In genomic region chr10:123402656-123403055, GRCh38 we compare ENCODE assay signal across 1 cellular context.
TF ChIP-seq lines count a peak whose summit lies in the region.

No MANE protein-coding gene starts in this region.

TF ChIP-seq in GM12878, 131 proteins besides CTCF, POLR2A, EP300 and RAD21 (continued from another document and continues in another):
- peak; percentile 69; the same call in 1 of the 2 replicates for TF ChIP-seq NBN (IDR thresholded peaks at IDR 0.05)
- no peak for TF ChIP-seq FOS (IDR thresholded peaks at IDR 0.05; ENCODE audit: borderline replicate concordance, extremely low read depth, insufficient read length)
- TF ChIP-seq SUPT20H (IDR thresholded peaks at IDR 0.05; ENCODE audit: borderline replicate concordance, control insufficient read depth, low read depth, low read length), result no peak
- TF ChIP-seq TCF12 (IDR thresholded peaks at IDR 0.05; ENCODE audit: low read depth, low read length), result peak; percentile 96
- TF ChIP-seq SIX5 (IDR thresholded peaks at IDR 0.05; ENCODE audit: low read depth, low read length, severe bottlenecking), result no peak
- no peak for TF ChIP-seq ZNF622 (IDR thresholded peaks at IDR 0.05)
- no peak for TF ChIP-seq SMARCA5 (IDR thresholded peaks at IDR 0.05)
- TF ChIP-seq POU2F2 (IDR thresholded peaks at IDR 0.05; ENCODE audit: borderline replicate concordance, low read depth, low read length), result peak; percentile 72; the same call in 2 of the 3 replicates
- TF ChIP-seq, protein P1, sequence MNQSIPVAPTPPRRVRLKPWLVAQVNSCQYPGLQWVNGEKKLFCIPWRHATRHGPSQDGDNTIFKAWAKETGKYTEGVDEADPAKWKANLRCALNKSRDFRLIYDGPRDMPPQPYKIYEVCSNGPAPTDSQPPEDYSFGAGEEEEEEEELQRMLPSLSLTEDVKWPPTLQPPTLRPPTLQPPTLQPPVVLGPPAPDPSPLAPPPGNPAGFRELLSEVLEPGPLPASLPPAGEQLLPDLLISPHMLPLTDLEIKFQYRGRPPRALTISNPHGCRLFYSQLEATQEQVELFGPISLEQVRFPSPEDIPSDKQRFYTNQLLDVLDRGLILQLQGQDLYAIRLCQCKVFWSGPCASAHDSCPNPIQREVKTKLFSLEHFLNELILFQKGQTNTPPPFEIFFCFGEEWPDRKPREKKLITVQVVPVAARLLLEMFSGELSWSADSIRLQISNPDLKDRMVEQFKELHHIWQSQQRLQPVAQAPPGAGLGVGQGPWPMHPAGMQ (IDR thresholded peaks at IDR 0.05; ENCODE audit: borderline replicate concordance), result no peak
- no peak for TF ChIP-seq ZBTB4 (CRISPR knock-in tag; IDR thresholded peaks at IDR 0.05)
- TF ChIP-seq RELA (IDR thresholded peaks at IDR 0.05; ENCODE audit: borderline replicate concordance, partially characterized antibody), result no peak
- no peak; the same call in 1 of the 2 replicates for TF ChIP-seq ESRRA (IDR thresholded peaks at IDR 0.05; ENCODE audit: low read length)
- TF ChIP-seq SP1 (IDR thresholded peaks at IDR 0.05; ENCODE audit: low read depth, low read length), result peak; percentile 40
- peak; percentile 71; the same call in 1 of the 2 replicates for TF ChIP-seq ZBED1 (IDR thresholded peaks at IDR 0.05; ENCODE audit: borderline replicate concordance)
- peak; percentile 94 for TF ChIP-seq BCL11A (IDR thresholded peaks at IDR 0.05; ENCODE audit: low read depth, low read length)
- TF ChIP-seq, protein P2, sequence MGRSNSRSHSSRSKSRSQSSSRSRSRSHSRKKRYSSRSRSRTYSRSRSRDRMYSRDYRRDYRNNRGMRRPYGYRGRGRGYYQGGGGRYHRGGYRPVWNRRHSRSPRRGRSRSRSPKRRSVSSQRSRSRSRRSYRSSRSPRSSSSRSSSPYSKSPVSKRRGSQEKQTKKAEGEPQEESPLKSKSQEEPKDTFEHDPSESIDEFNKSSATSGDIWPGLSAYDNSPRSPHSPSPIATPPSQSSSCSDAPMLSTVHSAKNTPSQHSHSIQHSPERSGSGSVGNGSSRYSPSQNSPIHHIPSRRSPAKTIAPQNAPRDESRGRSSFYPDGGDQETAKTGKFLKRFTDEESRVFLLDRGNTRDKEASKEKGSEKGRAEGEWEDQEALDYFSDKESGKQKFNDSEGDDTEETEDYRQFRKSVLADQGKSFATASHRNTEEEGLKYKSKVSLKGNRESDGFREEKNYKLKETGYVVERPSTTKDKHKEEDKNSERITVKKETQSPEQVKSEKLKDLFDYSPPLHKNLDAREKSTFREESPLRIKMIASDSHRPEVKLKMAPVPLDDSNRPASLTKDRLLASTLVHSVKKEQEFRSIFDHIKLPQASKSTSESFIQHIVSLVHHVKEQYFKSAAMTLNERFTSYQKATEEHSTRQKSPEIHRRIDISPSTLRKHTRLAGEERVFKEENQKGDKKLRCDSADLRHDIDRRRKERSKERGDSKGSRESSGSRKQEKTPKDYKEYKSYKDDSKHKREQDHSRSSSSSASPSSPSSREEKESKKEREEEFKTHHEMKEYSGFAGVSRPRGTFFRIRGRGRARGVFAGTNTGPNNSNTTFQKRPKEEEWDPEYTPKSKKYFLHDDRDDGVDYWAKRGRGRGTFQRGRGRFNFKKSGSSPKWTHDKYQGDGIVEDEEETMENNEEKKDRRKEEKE (IDR thresholded peaks at IDR 0.05), result no peak
- no peak for TF ChIP-seq FOXM1 (IDR thresholded peaks at IDR 0.05; ENCODE audit: low read depth, low read length)
- peak; percentile 98 for TF ChIP-seq NR2F1 (conservative IDR thresholded peaks at IDR 0.05)
- TF ChIP-seq MEF2A (IDR thresholded peaks at IDR 0.05; ENCODE audit: insufficient read depth, low read depth, low read length), result peak; percentile 79
- TF ChIP-seq RB1 (IDR thresholded peaks at IDR 0.05; ENCODE audit: borderline replicate concordance), result peak; percentile 6; the same call in 1 of the 2 replicates
- peak; percentile 21 for TF ChIP-seq CUX1 (IDR thresholded peaks at IDR 0.05; ENCODE audit: insufficient replicate concordance, low read depth, low read length)
- TF ChIP-seq HDAC2 (IDR thresholded peaks at IDR 0.05), result 0 out of 2 replicates have a peak, but pooled peaks have one; percentile 8
- TF ChIP-seq, protein P3, sequence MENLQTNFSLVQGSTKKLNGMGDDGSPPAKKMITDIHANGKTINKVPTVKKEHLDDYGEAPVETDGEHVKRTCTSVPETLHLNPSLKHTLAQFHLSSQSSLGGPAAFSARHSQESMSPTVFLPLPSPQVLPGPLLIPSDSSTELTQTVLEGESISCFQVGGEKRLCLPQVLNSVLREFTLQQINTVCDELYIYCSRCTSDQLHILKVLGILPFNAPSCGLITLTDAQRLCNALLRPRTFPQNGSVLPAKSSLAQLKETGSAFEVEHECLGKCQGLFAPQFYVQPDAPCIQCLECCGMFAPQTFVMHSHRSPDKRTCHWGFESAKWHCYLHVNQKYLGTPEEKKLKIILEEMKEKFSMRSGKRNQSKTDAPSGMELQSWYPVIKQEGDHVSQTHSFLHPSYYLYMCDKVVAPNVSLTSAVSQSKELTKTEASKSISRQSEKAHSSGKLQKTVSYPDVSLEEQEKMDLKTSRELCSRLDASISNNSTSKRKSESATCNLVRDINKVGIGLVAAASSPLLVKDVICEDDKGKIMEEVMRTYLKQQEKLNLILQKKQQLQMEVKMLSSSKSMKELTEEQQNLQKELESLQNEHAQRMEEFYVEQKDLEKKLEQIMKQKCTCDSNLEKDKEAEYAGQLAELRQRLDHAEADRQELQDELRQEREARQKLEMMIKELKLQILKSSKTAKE (IDR thresholded peaks at IDR 0.05; ENCODE audit: low read depth, poor library complexity, severe bottlenecking), result peak; percentile 92
- TF ChIP-seq EGR1 (IDR thresholded peaks at IDR 0.05; ENCODE audit: borderline replicate concordance in 1 of 2, low read depth in 2 of 2, low read length in 2 of 2), result no peak
- TF ChIP-seq TBL1XR1 (IDR thresholded peaks at IDR 0.05; ENCODE audit: low read depth, low read length), result peak; percentile 95
- peak; percentile 60; the same call in 1 of the 2 replicates for TF ChIP-seq ZNF217 (IDR thresholded peaks at IDR 0.05)
- TF ChIP-seq ZNF274 (IDR thresholded peaks at IDR 0.05; ENCODE audit: insufficient read depth, insufficient read length), result no peak
- no peak for TF ChIP-seq SMAD1 (IDR thresholded peaks at IDR 0.05; ENCODE audit: low read depth, partially characterized antibody)
- TF ChIP-seq, protein P4, sequence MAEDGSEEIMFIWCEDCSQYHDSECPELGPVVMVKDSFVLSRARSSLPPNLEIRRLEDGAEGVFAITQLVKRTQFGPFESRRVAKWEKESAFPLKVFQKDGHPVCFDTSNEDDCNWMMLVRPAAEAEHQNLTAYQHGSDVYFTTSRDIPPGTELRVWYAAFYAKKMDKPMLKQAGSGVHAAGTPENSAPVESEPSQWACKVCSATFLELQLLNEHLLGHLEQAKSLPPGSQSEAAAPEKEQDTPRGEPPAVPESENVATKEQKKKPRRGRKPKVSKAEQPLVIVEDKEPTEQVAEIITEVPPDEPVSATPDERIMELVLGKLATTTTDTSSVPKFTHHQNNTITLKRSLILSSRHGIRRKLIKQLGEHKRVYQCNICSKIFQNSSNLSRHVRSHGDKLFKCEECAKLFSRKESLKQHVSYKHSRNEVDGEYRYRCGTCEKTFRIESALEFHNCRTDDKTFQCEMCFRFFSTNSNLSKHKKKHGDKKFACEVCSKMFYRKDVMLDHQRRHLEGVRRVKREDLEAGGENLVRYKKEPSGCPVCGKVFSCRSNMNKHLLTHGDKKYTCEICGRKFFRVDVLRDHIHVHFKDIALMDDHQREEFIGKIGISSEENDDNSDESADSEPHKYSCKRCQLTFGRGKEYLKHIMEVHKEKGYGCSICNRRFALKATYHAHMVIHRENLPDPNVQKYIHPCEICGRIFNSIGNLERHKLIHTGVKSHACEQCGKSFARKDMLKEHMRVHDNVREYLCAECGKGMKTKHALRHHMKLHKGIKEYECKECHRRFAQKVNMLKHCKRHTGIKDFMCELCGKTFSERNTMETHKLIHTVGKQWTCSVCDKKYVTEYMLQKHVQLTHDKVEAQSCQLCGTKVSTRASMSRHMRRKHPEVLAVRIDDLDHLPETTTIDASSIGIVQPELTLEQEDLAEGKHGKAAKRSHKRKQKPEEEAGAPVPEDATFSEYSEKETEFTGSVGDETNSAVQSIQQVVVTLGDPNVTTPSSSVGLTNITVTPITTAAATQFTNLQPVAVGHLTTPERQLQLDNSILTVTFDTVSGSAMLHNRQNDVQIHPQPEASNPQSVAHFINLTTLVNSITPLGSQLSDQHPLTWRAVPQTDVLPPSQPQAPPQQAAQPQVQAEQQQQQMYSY (CRISPR knock-in tag; IDR thresholded peaks at IDR 0.05), result no peak
- peak; percentile 68; the same call in 1 of the 2 replicates for TF ChIP-seq STAT3 (IDR thresholded peaks at IDR 0.05; ENCODE audit: low read depth, low read length)
- no peak for TF ChIP-seq NFIC (IDR thresholded peaks at IDR 0.05; ENCODE audit: low read depth, low read length)
- TF ChIP-seq NFYA (IDR thresholded peaks at IDR 0.05; ENCODE audit: borderline replicate concordance, low read depth, low read length), result no peak
- TF ChIP-seq ZNF24 (IDR thresholded peaks at IDR 0.05), result 0 out of 2 replicates have a peak, but pooled peaks have one; percentile 2
- TF ChIP-seq JUND (IDR thresholded peaks at IDR 0.05; ENCODE audit: low read depth, low read length), result no peak
- peak; percentile 55; the same call in 1 of the 2 replicates for TF ChIP-seq MLLT1 (IDR thresholded peaks at IDR 0.05)
- TF ChIP-seq CBX3 (IDR thresholded peaks at IDR 0.05; ENCODE audit: borderline replicate concordance, low read depth), result no peak
- no peak for TF ChIP-seq USF1 (IDR thresholded peaks at IDR 0.05; ENCODE audit: borderline replicate concordance, extremely low read length, insufficient read depth, low read depth, low read length)
- TF ChIP-seq SUZ12 (IDR thresholded peaks at IDR 0.05; ENCODE audit: unreplicated experiment), result no peak
- peak; percentile 93 for TF ChIP-seq MTA2 (IDR thresholded peaks at IDR 0.05; ENCODE audit: low read depth)
- peak; percentile 100 for TF ChIP-seq EED (IDR thresholded peaks at IDR 0.05; ENCODE audit: low read depth)
